In the genomic region with DNA sequence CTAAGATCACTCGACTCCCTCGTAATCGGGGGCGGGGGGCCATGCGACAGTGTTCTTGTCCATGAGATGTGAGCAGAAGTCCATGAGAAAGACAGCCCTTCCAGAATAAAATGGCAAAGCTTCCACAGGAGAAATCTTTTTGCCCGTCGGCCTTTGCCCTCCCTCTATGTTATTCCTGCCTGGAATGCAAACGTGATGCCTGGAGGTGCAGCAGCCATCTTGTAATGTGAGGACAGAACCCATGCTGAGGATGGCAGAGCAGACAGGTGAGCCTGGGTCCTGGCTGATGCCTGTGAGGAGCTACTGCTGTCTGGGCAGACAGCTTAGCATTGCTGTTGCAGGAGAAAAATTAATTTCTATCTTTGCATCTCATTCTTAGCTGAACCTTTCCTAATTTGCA, we compare ENCODE assay signal across 15 cellular contexts. TPM values are rescaled to one million over a fixed set of nuclear protein-coding genes. Genes with fewer than 3 reads are reported as not detected.
DNase-seq lines count a peak whose midpoint lies in the region; ATAC-seq and TF ChIP-seq lines count a peak whose summit lies in the region.
"Had no signal": no experiment of that assay in that cellular context is flagged by ENCODE, and none has a peak within 500 bp of the region (broad histone marks: within the 10 kb centered on the region; RNA-seq: fewer than 3 reads in every experiment).

No MANE protein-coding gene starts in this region.

- no peak overlapping the region for H3K4me3 ChIP-seq in Loucy (ENCODE audit: low read length, poor library complexity, severe bottlenecking)
- H3K4me3 ChIP-seq in esophagus squamous epithelium, result no peak overlapping the region

- CTCF ChIA-PET in activated naive CD4-positive, alpha-beta T cell treated with anti-CD3 and anti-CD28 coated beads for 36 hours (lab: Charles Lee), result interaction anchor here (0.5 to 0.6 kb wide), 2 partner anchors 260 to 939 kb away, joined by 3 read pairs; no protein-coding TSS in a partner anchor
- CTCF ChIA-PET in CD4-positive, alpha-beta T cell (lab: Charles Lee), result interaction anchor here (1.4 kb wide), 1 partner anchor 26 kb away, joined by 3 read pairs; no protein-coding TSS in a partner anchor

- no peaks in the 10 kb centered on the region for H3K9me3 ChIP-seq in CD4-positive, alpha-beta T cell (ENCODE audit: control insufficient read depth, low read length)
- H3K9me3 ChIP-seq in Loucy (ENCODE audit: insufficient read depth, low read depth, low read length) (no peaks in the 10 kb centered on the region), esophagus squamous epithelium (no peaks in the 10 kb centered on the region)

- no peaks in the 10 kb centered on the region for H4K20me1 ChIP-seq in Loucy (ENCODE audit: insufficient read depth, low read length, poor library complexity, severe bottlenecking)

- peak overlapping the region; percentile 36 for H3K27ac Mint-ChIP-seq in activated naive CD4-positive, alpha-beta T cell treated with anti-CD3 and anti-CD28 coated beads for 36 hours
- peak overlapping the region; percentile 89 for H3K27ac Mint-ChIP-seq in CD4-positive, alpha-beta T cell

- H3K27ac ChIP-seq in CD4-positive, alpha-beta T cell (ENCODE audit: low read depth, low read length), result no peak overlapping the region
- no peak overlapping the region for H3K27ac ChIP-seq in esophagus squamous epithelium

- POLR2A ChIA-PET in CD4-positive, alpha-beta T cell (lab: Charles Lee), result interaction anchor here (0.7 to 2.8 kb wide), 2 partner anchors 17 to 42 kb away, joined by 3 to 16 read pairs; partner anchors contain the start of gene MED10

- H3K9ac ChIP-seq in Loucy (ENCODE audit: low read depth, low read length, poor library complexity, severe bottlenecking), result peak overlapping the region; percentile 68

- no peak for TF ChIP-seq POLR2A in esophagus squamous epithelium (IDR thresholded peaks at IDR 0.05)

- H3K9me3 Mint-ChIP-seq in activated naive CD4-positive, alpha-beta T cell treated with anti-CD3 and anti-CD28 coated beads for 36 hours, result peaks cover 3% of the 10 kb centered on the region
- no peaks in the 10 kb centered on the region for H3K9me3 Mint-ChIP-seq in CD4-positive, alpha-beta T cell

- H3K79me2 ChIP-seq in Loucy (ENCODE audit: insufficient read depth, low read length), result no peaks in the 10 kb centered on the region

- no peaks in the 10 kb centered on the region for H3K27me3 ChIP-seq in CD4-positive, alpha-beta T cell (ENCODE audit: control insufficient read depth, insufficient read depth, low read length)
- H3K27me3 ChIP-seq in Loucy (ENCODE audit: insufficient read depth, low read length, poor library complexity, severe bottlenecking) (no peaks in the 10 kb centered on the region), esophagus squamous epithelium (no peaks in the 10 kb centered on the region)

- intact Hi-C loops in activated naive CD4-positive, alpha-beta T cell treated with anti-CD3 and anti-CD28 coated beads for 36 hours (cut with micrococcal nuclease), result no loop called here
- intact Hi-C loops in CD4-positive, alpha-beta T cell (cut with DNase I, micrococcal nuclease), result loop anchor here in 1 of 2 experiments (2.0 kb wide), 1 partner anchor 18 kb away; the partner anchor contains the start of gene MED10
- intact Hi-C loops in esophagus squamous epithelium (cut with DNase I), result no loop called here

- H3K27me3 Mint-ChIP-seq in activated naive CD4-positive, alpha-beta T cell treated with anti-CD3 and anti-CD28 coated beads for 36 hours (ENCODE audit: low read depth), result no peaks in the 10 kb centered on the region
- H3K27me3 Mint-ChIP-seq in CD4-positive, alpha-beta T cell, result no peaks in the 10 kb centered on the region

- H3K9me2 ChIP-seq in Loucy (replicated peaks; ENCODE audit: low read depth, low read length), result no peaks in the 10 kb centered on the region

- H3F3A ChIP-seq in Loucy (ENCODE audit: low read depth), result no peaks in the 10 kb centered on the region

- no peak overlapping the region for H2AFZ ChIP-seq in Loucy (ENCODE audit: low read length)

- no peak overlapping the region for H3K4me2 ChIP-seq in Loucy (ENCODE audit: low read depth, low read length, poor library complexity, severe bottlenecking)

- ATAC-seq in CD4-positive, alpha-beta T cell (ENCODE audit: poor library complexity), result no peak
- ATAC-seq in HG02623 (IDR thresholded peaks at IDR 0.05; ENCODE audit: unreplicated experiment), result no peak

- no peak for DNase-seq in activated naive CD4-positive, alpha-beta T cell treated with anti-CD3 and anti-CD28 coated beads for 36 hours
- no peak for DNase-seq in activated naive CD4-positive, alpha-beta T cell (lab: John Stamatoyannopoulos, UW)
- DNase-seq in CD4-positive, alpha-beta T cell, result no peak
- peak; percentile 20 for DNase-seq in mesenteric fat pad (ENCODE audit: low spot score)
- DNase-seq in epidermal melanocyte (ENCODE audit: insufficient read length, low spot score), result no peak
- no peak for DNase-seq in esophagus squamous epithelium (lab: John Stamatoyannopoulos, UW)
- DNase-seq: ACHN, DMS 273 treated with DMSO at 0.1 percent for 48 hours, Kasumi-1, NCI-H187 treated with DMSO at 0.1 percent for 48 hours, NCI-H2171 treated with DMSO at 0.1 percent for 48 hours, NCI-H774, Right ventricle myocardium superior had no signal

- H3K4me1 ChIP-seq in Loucy (ENCODE audit: insufficient read depth, low read length, poor library complexity, severe bottlenecking), result peaks cover 18% of the 10 kb centered on the region
- no peaks in the 10 kb centered on the region for H3K4me1 ChIP-seq in esophagus squamous epithelium

- WGBS in esophagus squamous epithelium, 2 donors, result 71 to 92% methylated on average over 3 to 4 of the region's 8 CpGs

- no peak overlapping the region for H3K4me3 Mint-ChIP-seq in activated naive CD4-positive, alpha-beta T cell treated with anti-CD3 and anti-CD28 coated beads for 36 hours
- no peak overlapping the region for H3K4me3 Mint-ChIP-seq in CD4-positive, alpha-beta T cell

- peaks cover 20% of the 10 kb centered on the region for H3K4me1 Mint-ChIP-seq in activated naive CD4-positive, alpha-beta T cell treated with anti-CD3 and anti-CD28 coated beads for 36 hours (ENCODE audit: low read depth)
- peaks cover 25% of the 10 kb centered on the region for H3K4me1 Mint-ChIP-seq in CD4-positive, alpha-beta T cell (ENCODE audit: low read depth)

- H3K36me3 ChIP-seq in Loucy (ENCODE audit: insufficient read depth, low read length) (no peaks in the 10 kb centered on the region), esophagus squamous epithelium (peaks cover 0 to 34% (median 0%) of the 10 kb centered on the region in 3 donors)

- no peak for TF ChIP-seq CTCF in CD4-positive, alpha-beta T cell (IDR thresholded peaks at IDR 0.05)
- TF ChIP-seq CTCF in Loucy (conservative IDR thresholded peaks at IDR 0.05; ENCODE audit: low read length) (no peak), esophagus squamous epithelium (IDR thresholded peaks at IDR 0.05) (no peak)

- peaks cover 29% of the 10 kb centered on the region for H3K36me3 Mint-ChIP-seq in activated naive CD4-positive, alpha-beta T cell treated with anti-CD3 and anti-CD28 coated beads for 36 hours (ENCODE audit: low read depth)
- H3K36me3 Mint-ChIP-seq in CD4-positive, alpha-beta T cell (ENCODE audit: low read depth), result peaks cover 6% of the 10 kb centered on the region

RNA-seq across cellular contexts. Expression of gene MED10, which starts 17.2 kb away (rescaled TPM):
- total RNA-seq in activated naive CD4-positive, alpha-beta T cell treated with anti-CD3 and anti-CD28 coated beads for 36 hours, result 10 to 100 TPM; 49.3 to 50.0 TPM
- total RNA-seq in CD4-positive, alpha-beta T cell, result 10 to 100 TPM; 97.2 to 98.0 TPM
- total RNA-seq in mesenteric fat pad, result 30.8 TPM
- 10 to 100 TPM; 10.3 to 30.7 (median 20.8) TPM for total RNA-seq in esophagus squamous epithelium
